Comparison of ENCODE assay signal across 11 cellular contexts in genomic region chr9:116355153-116355827, GRCh38.
DNase-seq lines count a peak whose midpoint lies in the region; ATAC-seq and TF ChIP-seq lines count a peak whose summit lies in the region.
"Had no signal": no experiment of that assay in that cellular context is flagged by ENCODE, and none has a peak within 500 bp of the region (broad histone marks: within the 10 kb centered on the region; RNA-seq: fewer than 3 reads in every experiment).

No MANE protein-coding gene starts in this region.

- no peaks in the 10 kb centered on the region for H3K9me3 Mint-ChIP-seq in endodermal cell
- H3K9me3 Mint-ChIP-seq in effector memory CD8-positive, alpha-beta T cell, result no peaks in the 10 kb centered on the region

- no peak overlapping the region for H2BK120ac ChIP-seq in mesenchymal stem cell (ENCODE audit: low read depth, low read length)

- no peak overlapping the region for H2BK12ac ChIP-seq in mesenchymal stem cell (ENCODE audit: low read length in 2 of 2)

- no peak overlapping the region for H2BK5ac ChIP-seq in mesenchymal stem cell (ENCODE audit: low read depth, low read length, poor library complexity, severe bottlenecking)

- H2BK15ac ChIP-seq in mesenchymal stem cell (ENCODE audit: low read depth, poor library complexity, severe bottlenecking), result no peak overlapping the region

- WGBS in endodermal cell (ENCODE audit: insufficient coverage in 1 of 2, insufficient read length in 1 of 2), 2 experiments, result 65 to 78% methylated on average over 5 to 9 of the region's 9 CpGs
- WGBS in mesenchymal stem cell, result 79% methylated on average over 9 of the region's 9 CpGs

- H3K9ac ChIP-seq in endodermal cell (ENCODE audit: extremely low read depth, low read length, poor library complexity, severe bottlenecking) (no peak overlapping the region), mesenchymal stem cell (ENCODE audit: low read length) (peak overlapping the region; percentile 68)

- no peak overlapping the region for H3K27ac Mint-ChIP-seq in endodermal cell
- no peak overlapping the region for H3K27ac Mint-ChIP-seq in effector memory CD8-positive, alpha-beta T cell
- H3K27ac Mint-ChIP-seq: activated naive CD8-positive, alpha-beta T cell had no signal

- H3K4ac ChIP-seq in mesenchymal stem cell (ENCODE audit: low read depth in 1 of 2, low read length in 2 of 2), result no peak overlapping the region

- no peak for TF ChIP-seq CTCF in endodermal cell (conservative IDR thresholded peaks at IDR 0.05)

- ATAC-seq in HG03025 (IDR thresholded peaks at IDR 0.05; ENCODE audit: low FRiP score, unreplicated experiment), result no peak
- no peak for ATAC-seq in effector memory CD8-positive, alpha-beta T cell (replicated peaks)

- H3K4me1 ChIP-seq in endodermal cell (ENCODE audit: control insufficient read depth, insufficient read depth, low read length), result no peaks in the 10 kb centered on the region
- H3K4me1 ChIP-seq in mesenchymal stem cell (ENCODE audit: control insufficient read depth, insufficient read depth, low read depth, low read length), result peaks cover 4% of the 10 kb centered on the region
- H3K4me1 ChIP-seq: BE2C had no signal

- H3K36me3 ChIP-seq in endodermal cell (ENCODE audit: control insufficient read depth, insufficient read depth, low read length) (no peaks in the 10 kb centered on the region), mesenchymal stem cell (ENCODE audit: control insufficient read depth in 1 of 2, insufficient read depth in 2 of 2, low read depth in 1 of 2, low read length in 2 of 2) (peaks cover 34 to 97% of the 10 kb centered on the region in 2 experiments)
- H3K36me3 ChIP-seq: BE2C had no signal

- H2AK5ac ChIP-seq in mesenchymal stem cell (ENCODE audit: low read length, severe bottlenecking), result no peak overlapping the region

- H3K18ac ChIP-seq in mesenchymal stem cell (ENCODE audit: low read depth in 1 of 2, low read length in 2 of 2), result no peak overlapping the region

- H4K8ac ChIP-seq in mesenchymal stem cell (ENCODE audit: low read length), result no peak overlapping the region

- no peak overlapping the region for H3K4me2 ChIP-seq in mesenchymal stem cell (ENCODE audit: low read length, poor library complexity, severe bottlenecking)

- no peaks in the 10 kb centered on the region for H3K9me3 ChIP-seq in endodermal cell (ENCODE audit: control insufficient read depth, low read length)
- H3K9me3 ChIP-seq in mesenchymal stem cell (ENCODE audit: control insufficient read depth, low read length), result no peaks in the 10 kb centered on the region
- H3K9me3 ChIP-seq: BE2C had no signal

- peak overlapping the region; percentile 53 for H4K91ac ChIP-seq in mesenchymal stem cell (ENCODE audit: low read length)

- DNase-seq in COLO668 (lab: John Stamatoyannopoulos, UW; ENCODE audit: unreplicated experiment) (peak; percentile 68), NCI-H345 treated with DMSO at 0.1 percent for 48 hours (lab: John Stamatoyannopoulos, UW; ENCODE audit: unreplicated experiment) (peak; percentile 9), endodermal cell (peak; percentile 90), mesenchymal stem cell (no peak), UCSD-AML1 (lab: John Stamatoyannopoulos, UW; ENCODE audit: unreplicated experiment) (no peak), anterior cingulate cortex (lab: John Stamatoyannopoulos, UW) (no peak)
- no peak for DNase-seq in effector memory CD8-positive, alpha-beta T cell
- DNase-seq: BE2C, NCI-H2227 treated with DMSO at 0.1 percent for 48 hours had no signal

- H3K4me3 Mint-ChIP-seq in endodermal cell, result no peak overlapping the region
- no peak overlapping the region for H3K4me3 Mint-ChIP-seq in effector memory CD8-positive, alpha-beta T cell
- H3K4me3 Mint-ChIP-seq: activated naive CD8-positive, alpha-beta T cell had no signal

- no peaks in the 10 kb centered on the region for H3K36me3 Mint-ChIP-seq in endodermal cell (ENCODE audit: low read depth)
- no peaks in the 10 kb centered on the region for H3K36me3 Mint-ChIP-seq in effector memory CD8-positive, alpha-beta T cell (ENCODE audit: insufficient read depth)
- H3K36me3 Mint-ChIP-seq: activated naive CD8-positive, alpha-beta T cell had no signal

- H3K27ac ChIP-seq in endodermal cell (ENCODE audit: low read depth, low read length), result no peak overlapping the region
- H3K27ac ChIP-seq in mesenchymal stem cell (ENCODE audit: low read length, poor library complexity, severe bottlenecking), result no peak overlapping the region

- no peak overlapping the region for H2AFZ ChIP-seq in mesenchymal stem cell (ENCODE audit: low read depth, low read length)

- H3K27me3 Mint-ChIP-seq in endodermal cell (ENCODE audit: insufficient read depth), result peaks cover 59% of the 10 kb centered on the region
- H3K27me3 Mint-ChIP-seq in effector memory CD8-positive, alpha-beta T cell, result peaks cover 5 to 10% of the 10 kb centered on the region in 2 donors
- H3K27me3 Mint-ChIP-seq: activated naive CD8-positive, alpha-beta T cell had no signal

- H3K23ac ChIP-seq in mesenchymal stem cell (ENCODE audit: low read length in 2 of 2), result no peak overlapping the region

- peaks cover 8% of the 10 kb centered on the region for H3K4me1 Mint-ChIP-seq in endodermal cell
- no peaks in the 10 kb centered on the region for H3K4me1 Mint-ChIP-seq in effector memory CD8-positive, alpha-beta T cell (ENCODE audit: low read depth in 2 of 2)

- no peaks in the 10 kb centered on the region for H3K79me1 ChIP-seq in mesenchymal stem cell (replicated peaks; ENCODE audit: low read length, poor library complexity, severe bottlenecking)

- H3K14ac ChIP-seq in mesenchymal stem cell (ENCODE audit: low read length in 2 of 2), result no peak overlapping the region

- H3K4me3 ChIP-seq in endodermal cell (ENCODE audit: low read length), result no peak overlapping the region
- peak overlapping the region in 1 of 2 experiments; percentile 25 for H3K4me3 ChIP-seq in mesenchymal stem cell (ENCODE audit: insufficient read depth in 1 of 2, low read depth in 1 of 2, low read length in 2 of 2)

- peaks cover 24% of the 10 kb centered on the region for H3K27me3 ChIP-seq in endodermal cell (ENCODE audit: control insufficient read depth, insufficient read depth, low read length, poor library complexity, severe bottlenecking)
- no peaks in the 10 kb centered on the region for H3K27me3 ChIP-seq in mesenchymal stem cell (ENCODE audit: control insufficient read depth in 1 of 2, insufficient read depth in 1 of 2, low read length in 2 of 2)
- H3K27me3 ChIP-seq: BE2C had no signal

Comparison
In these comparisons a context has a peak if more than half of its experiments do, and no peak if none do; other contexts are left out.
1. DNase-seq: peak in COLO668 (single experiment), NCI-H345 treated with DMSO at 0.1 percent for 48 hours (single experiment) and endodermal cell (single experiment); none in mesenchymal stem cell (single experiment), UCSD-AML1 (single experiment), anterior cingulate cortex (0 of 58) and effector memory CD8-positive, alpha-beta T cell (0 of 3).